In genomic region chr16:28924762-28925385, GRCh38 we compare ENCODE assay signal across 1 cellular context.
TF ChIP-seq lines count a peak whose summit lies in the region.

RABEP2 (minus strand) TSS chr16:28925238; CDS start chr16:28925163, 75 bp downstream.

TF ChIP-seq in K562, 482 proteins besides CTCF, POLR2A, EP300 and RAD21 (continued from another document):
- TF ChIP-seq ILF3 (IDR thresholded peaks at IDR 0.05; ENCODE audit: borderline replicate concordance) (no peak), NR2F6 (CRISPR knock-in tag; IDR thresholded peaks at IDR 0.05) (no peak), MAX (CRISPR knock-in tag; IDR thresholded peaks at IDR 0.05) (peak; percentile 83), HMGN3 (IDR thresholded peaks at IDR 0.05; ENCODE audit: borderline replicate concordance, extremely low read depth, insufficient read length, low read depth, low read length) (peak; percentile 48), ZNF77 (CRISPR knock-in tag; IDR thresholded peaks at IDR 0.05) (no peak), ELF2 (CRISPR knock-in tag; IDR thresholded peaks at IDR 0.05) (peak; percentile 93), SP1 (CRISPR knock-in tag; IDR thresholded peaks at IDR 0.05) (peak; percentile 94), SMARCE1 (IDR thresholded peaks at IDR 0.05) (no peak), RNF219 (CRISPR knock-in tag; IDR thresholded peaks at IDR 0.05) (no peak), ETV6 (IDR thresholded peaks at IDR 0.05; ENCODE audit: borderline replicate concordance in 1 of 2, low read depth in 2 of 2, low read length in 1 of 2) (0 out of 4 replicates have a peak, but pooled peaks of 1 of the 2 experiments have one; percentile 10), ETV6 (CRISPR knock-in tag; IDR thresholded peaks at IDR 0.05; ENCODE audit: borderline replicate concordance) (no peak), ELF1 (tag; IDR thresholded peaks at IDR 0.05) (peak; percentile 97), PHF20 (IDR thresholded peaks at IDR 0.05; ENCODE audit: partially characterized antibody) (peak; percentile 76), IRF2 (CRISPR knock-in tag; IDR thresholded peaks at IDR 0.05) (no peak), MAZ (CRISPR knock-in tag; conservative IDR thresholded peaks at IDR 0.05 in 1 of 2, IDR thresholded peaks at IDR 0.05 in 1 of 2) (peak; percentile 17 to 30; a peak in 3 of 4 replicates), GABPA (tag; conservative IDR thresholded peaks at IDR 0.05; ENCODE audit: low read depth) (peak; percentile 88), DEAF1 (CRISPR knock-in tag; IDR thresholded peaks at IDR 0.05) (peak; percentile 99), CREM (IDR thresholded peaks at IDR 0.05; ENCODE audit: low read depth) (peak; percentile 57), HNRNPK (IDR thresholded peaks at IDR 0.05; ENCODE audit: low read depth, low read length, poor library complexity, severe bottlenecking) (no peak), MNT (conservative IDR thresholded peaks at IDR 0.05) (peak in 1 of 2 experiments; percentile 43; a peak in 1 of 4 replicates), ELF4 (CRISPR knock-in tag; IDR thresholded peaks at IDR 0.05) (peak; percentile 60), HDAC3 (IDR thresholded peaks at IDR 0.05; ENCODE audit: borderline replicate concordance, partially characterized antibody) (no peak), GATAD2B (IDR thresholded peaks at IDR 0.05; ENCODE audit: borderline replicate concordance) (no peak), ZNF699 (CRISPR knock-in tag; IDR thresholded peaks at IDR 0.05; ENCODE audit: insufficient replicate concordance) (no peak), ZNF586 (CRISPR knock-in tag; conservative IDR thresholded peaks at IDR 0.05) (no peak), ZNF639 (CRISPR knock-in tag; conservative IDR thresholded peaks at IDR 0.05 in 1 of 2, IDR thresholded peaks at IDR 0.05 in 1 of 2) (peak in 1 of 2 experiments; percentile 91; a peak in 2 of 4 replicates), LCOR (CRISPR knock-in tag; IDR thresholded peaks at IDR 0.05) (0 out of 2 replicates have a peak, but pooled peaks have one; percentile 42), E2F8 (IDR thresholded peaks at IDR 0.05; ENCODE audit: low read depth, partially characterized antibody) (peak; percentile 47), MBD2 (IDR thresholded peaks at IDR 0.05; ENCODE audit: borderline replicate concordance, low read depth) (peak; percentile 19; the same call in 1 of the 2 replicates), TAF9B (IDR thresholded peaks at IDR 0.05; ENCODE audit: partially characterized antibody) (no peak), PRMT5 (CRISPR knock-in tag; IDR thresholded peaks at IDR 0.05) (no peak), RNF2 (IDR thresholded peaks at IDR 0.05) (no peak), EGR1 (conservative IDR thresholded peaks at IDR 0.05) (peak; percentile 70), NRF1 (conservative IDR thresholded peaks at IDR 0.05 in 1 of 2, IDR thresholded peaks at IDR 0.05 in 1 of 2) (peak; percentile 68 to 70), FOS (IDR thresholded peaks at IDR 0.05; ENCODE audit: extremely low read depth, insufficient read length) (no peak), ETS1 (conservative IDR thresholded peaks at IDR 0.05; ENCODE audit: control insufficient read depth, low read depth, low read length) (peak; percentile 63; the same call in 1 of the 2 replicates), HOXB6 (CRISPR knock-in tag; IDR thresholded peaks at IDR 0.05; ENCODE audit: borderline replicate concordance) (no peak), MYNN (IDR thresholded peaks at IDR 0.05) (no peak), MYNN (CRISPR knock-in tag; IDR thresholded peaks at IDR 0.05) (no peak), U2AF1 (optimal IDR thresholded peaks at IDR 0.05; ENCODE audit: low read depth, low read length) (no peak), ZEB2 (IDR thresholded peaks at IDR 0.05) (peak; percentile 86; the same call in 1 of the 2 replicates), TAF1 (IDR thresholded peaks at IDR 0.05; ENCODE audit: control insufficient read depth, extremely low read depth, insufficient read depth, low read length, severe bottlenecking) (no peak), HDAC8 (tag; IDR thresholded peaks at IDR 0.05) (no peak), JUND (IDR thresholded peaks at IDR 0.05; ENCODE audit: borderline replicate concordance, low read depth, low read length) (0 out of 2 replicates have a peak, but pooled peaks have one; percentile 4), JUND (tag; IDR thresholded peaks at IDR 0.05; ENCODE audit: borderline replicate concordance, low read depth, low read length) (no peak), CREB1 (IDR thresholded peaks at IDR 0.05) (peak; percentile 62), CREB1 (CRISPR knock-in tag; IDR thresholded peaks at IDR 0.05) (peak; percentile 63; the same call in 1 of the 2 replicates), MECOM (CRISPR knock-in tag; IDR thresholded peaks at IDR 0.05) (no peak), RBBP5 (IDR thresholded peaks at IDR 0.05; ENCODE audit: borderline replicate concordance, insufficient read depth, low read length, poor library complexity, severe bottlenecking) (peak; percentile 67), ATF7 (IDR thresholded peaks at IDR 0.05) (peak; percentile 14), PPARD (CRISPR knock-in tag; IDR thresholded peaks at IDR 0.05) (no peak), TFAP4 (CRISPR knock-in tag; IDR thresholded peaks at IDR 0.05; ENCODE audit: borderline replicate concordance) (peak; percentile 78)
